8 cellular contexts compared by ENCODE assay signal in the genomic region with DNA sequence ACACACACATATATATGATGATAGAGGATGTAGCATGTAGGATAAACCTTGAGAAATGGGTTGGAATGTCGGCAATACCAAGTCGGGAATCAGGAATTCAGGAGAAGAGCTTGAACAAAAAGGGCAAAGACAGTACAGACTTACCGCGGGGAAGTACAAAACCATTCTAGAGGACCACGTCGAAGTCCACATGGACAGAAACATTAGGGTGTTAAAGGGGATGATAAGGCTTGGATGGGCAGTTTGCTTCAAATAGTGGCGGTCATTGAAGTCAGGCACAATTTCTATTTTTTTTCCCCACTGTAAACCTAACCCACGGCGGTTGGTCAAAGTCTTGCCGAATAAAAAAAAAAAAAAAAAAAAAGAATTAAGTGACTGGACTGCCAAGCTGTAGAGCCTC. TPM values are rescaled to one million over a fixed set of nuclear protein-coding genes. Genes with fewer than 3 reads are reported as not detected.
DNase-seq lines count a peak whose midpoint lies in the region; ATAC-seq and TF ChIP-seq lines count a peak whose summit lies in the region.

No MANE protein-coding gene starts in this region.

- H3K4me1 ChIP-seq in PC-9 (replicated peaks; ENCODE audit: insufficient read depth) (peaks cover 26% of the 10 kb centered on the region), esophagus muscularis mucosa (peaks cover 15 to 44% (median 40%) of the 10 kb centered on the region in 4 donors), psoas muscle (peaks cover 20% of the 10 kb centered on the region)

- H3K9me2 ChIP-seq in PC-9 (ENCODE audit: insufficient read depth) = no peaks in the 10 kb centered on the region

- peaks cover 43% of the 10 kb centered on the region for H3K79me2 ChIP-seq in PC-9 (ENCODE audit: low read depth)

- H3F3A ChIP-seq in PC-9 (ENCODE audit: insufficient read depth, low read depth) = no peaks in the 10 kb centered on the region

- CTCF ChIA-PET in PC-9 (lab: Charles Lee) = no interaction called here

- no peak for TF ChIP-seq POLR2A in esophagus muscularis mucosa (IDR thresholded peaks at IDR 0.05; ENCODE audit: low read depth)

- H3K36me3 ChIP-seq in PC-9 (ENCODE audit: low read depth) (peaks cover 21% of the 10 kb centered on the region), esophagus muscularis mucosa (no peaks in the 10 kb centered on the region), psoas muscle (ENCODE audit: insufficient read depth in 1 of 2, low read depth in 1 of 2) (no peaks in the 10 kb centered on the region)

- peak overlapping the region; percentile 59 for H3K4me3 ChIP-seq in GM12865 (ENCODE audit: low read depth, low read length)
- H3K4me3 ChIP-seq in PC-9 = peak overlapping the region; percentile 78
- H3K4me3 ChIP-seq in esophagus muscularis mucosa = peak overlapping the region; percentile 63 to 74 (median 70)
- peak overlapping the region; percentile 79 for H3K4me3 ChIP-seq in psoas muscle

- H3K27me3 ChIP-seq in PC-9 (ENCODE audit: insufficient read depth, low read depth) = no peaks in the 10 kb centered on the region
- H3K27me3 ChIP-seq in esophagus muscularis mucosa = no peaks in the 10 kb centered on the region
- peaks cover 0 to 1% (median 0%) of the 10 kb centered on the region in 3 donors for H3K27me3 ChIP-seq in psoas muscle (ENCODE audit: insufficient read depth in 3 of 3, low read length in 2 of 3)

- no peak overlapping the region for H3K27ac ChIP-seq in PC-9
- peak overlapping the region in 3 of 4 donors; percentile 80 to 87 (median 86) for H3K27ac ChIP-seq in esophagus muscularis mucosa (replicated peaks in 1 of 4)
- peak overlapping the region; percentile 67 for H3K27ac ChIP-seq in psoas muscle

- H3K9me3 ChIP-seq in PC-9 (ENCODE audit: insufficient read depth, low read depth) (no peaks in the 10 kb centered on the region), esophagus muscularis mucosa (no peaks in the 10 kb centered on the region), psoas muscle (no peaks in the 10 kb centered on the region)

- peak overlapping the region; percentile 99 for H2AFZ ChIP-seq in PC-9

- intact Hi-C loops in PC-9 (cut with micrococcal nuclease; ENCODE audit: unreplicated experiment) (loop anchor here (2.0 kb wide), 1 partner anchor 72 kb away; the partner anchor contains the start of gene GOPC), esophagus muscularis mucosa (cut with DNase I) (no loop called here), psoas muscle (cut with DNase I) (no loop called here)

- BruUV-seq in PC-9 (replicated peaks; lab: Mats Ljungman, UMichigan) = no TSS peak

- ATAC-seq in psoas muscle (no peak), HG02973 (IDR thresholded peaks at IDR 0.05; ENCODE audit: unreplicated experiment) (no peak), HG03175 (IDR thresholded peaks at IDR 0.05; ENCODE audit: unreplicated experiment) (no peak)

- TF ChIP-seq CTCF in GM12865 (IDR thresholded peaks at IDR 0.05; ENCODE audit: insufficient read depth, low read depth, low read length, missing control alignments) (no peak), PC-9 (conservative IDR thresholded peaks at IDR 0.05) (no peak), esophagus muscularis mucosa (IDR thresholded peaks at IDR 0.05) (no peak), psoas muscle (IDR thresholded peaks at IDR 0.05) (no peak)

- 71% methylated on average over 10 of the region's 10 CpGs for WGBS in esophagus muscularis mucosa
- WGBS in psoas muscle, 3 donors = 65 to 66% (median 65%) methylated on average over 10 of the region's 10 CpGs

- POLR2A ChIA-PET in PC-9 (lab: Charles Lee; ENCODE audit: unreplicated experiment) = no interaction called here

- no peak for TF ChIP-seq EP300 in esophagus muscularis mucosa (IDR thresholded peaks at IDR 0.05)

- peak overlapping the region; percentile 86 for H3K4me2 ChIP-seq in PC-9

- H4K20me1 ChIP-seq in PC-9 (ENCODE audit: insufficient read depth) = peaks cover 20% of the 10 kb centered on the region

- DNase-seq in GM12865 (ENCODE audit: low read depth) = no peak
- DNase-seq in PC-9 = no peak
- DNase-seq in esophagus muscularis mucosa (ENCODE audit: extremely low spot score) = no peak
- no peak for DNase-seq in psoas muscle
- DNase-seq in NCI-H1417 treated with DMSO at 0.1 percent for 48 hours (lab: John Stamatoyannopoulos, UW) = no peak
- no peak for DNase-seq in NCI-H774 (lab: John Stamatoyannopoulos, UW)

RNA-seq across cellular contexts. Expression of gene NUS1, which starts 0.8 kb away (rescaled TPM):
- total RNA-seq in PC-9 (2021) = 17.0 and 22.2 TPM in 2 replicates
- total RNA-seq in esophagus muscularis mucosa = 10 to 100 TPM; 20.4 to 28.2 (median 22.9) TPM
- 10 to 100 TPM in 3 of 4 donors, 1 to 10 TPM in 1; 8.7 to 15.8 (median 14.4) TPM for total RNA-seq in psoas muscle
- polyA plus RNA-seq in psoas muscle = 10 to 100 TPM in 2 of 3 donors, 1 to 10 TPM in 1; 8.4 to 25.4 (median 23.4) TPM
